Comparison of ENCODE assay signal across 8 cellular contexts in the genomic region with DNA sequence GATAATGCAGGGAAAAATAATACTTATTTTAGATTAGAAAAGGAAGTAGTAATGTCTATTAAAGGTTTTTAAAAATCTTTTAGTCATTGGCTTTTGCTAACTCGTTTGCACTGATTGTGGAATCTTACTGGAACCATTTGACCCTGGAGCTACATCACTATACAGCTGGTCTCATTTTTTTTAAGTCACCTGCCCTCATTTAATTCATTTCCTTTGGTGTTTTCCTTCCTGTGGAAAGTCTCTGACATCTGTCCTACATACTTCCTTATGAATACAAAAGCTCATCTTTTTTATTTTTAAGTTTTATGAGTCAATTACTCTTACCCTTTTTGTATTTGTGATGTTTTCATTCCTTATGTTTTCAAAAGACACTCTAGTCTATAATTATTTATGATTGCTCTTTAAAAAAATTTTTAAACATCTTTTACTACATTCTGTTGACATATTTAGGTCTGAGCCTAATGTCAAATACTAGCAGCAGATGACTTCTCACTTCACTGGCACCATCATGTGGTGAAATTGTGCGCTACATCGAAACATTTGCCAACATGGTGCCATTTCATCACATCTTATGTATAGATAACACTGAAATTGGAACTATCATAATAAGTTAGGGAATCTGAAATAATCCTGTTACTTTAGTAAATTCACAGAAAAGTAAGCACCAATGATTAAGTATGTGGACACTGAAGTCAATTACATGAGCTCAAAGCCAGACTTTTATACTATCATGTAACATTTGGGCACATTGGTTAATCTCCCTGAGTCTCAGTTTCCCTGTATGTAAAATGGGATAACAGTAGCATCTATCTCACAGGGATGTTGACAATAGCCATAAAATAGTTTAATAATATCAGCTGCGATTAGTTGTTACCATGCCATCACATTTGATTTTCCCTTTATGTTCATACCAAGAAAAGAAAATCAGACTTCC. TPM values are rescaled to one million over a fixed set of nuclear protein-coding genes. Genes with fewer than 3 reads are reported as not detected.
DNase-seq lines count a peak whose midpoint lies in the region; ATAC-seq, FAIRE-seq and TF ChIP-seq lines count a peak whose summit lies in the region.

No MANE protein-coding gene starts in this region.

- H2AFZ ChIP-seq in Loucy (ENCODE audit: low read length) (no peak overlapping the region), astrocyte (ENCODE audit: low read depth, low read length) (no peak overlapping the region)

- H3K27me3 Mint-ChIP-seq in T-helper 2 cell treated with Interferon-gamma antibody and Interleukin-4, amounts not matched to agents 5 μg/mL and 100 μg/mL, for 36 hours (ENCODE audit: low read depth), result peaks cover 16% of the 10 kb centered on the region
- H3K27me3 Mint-ChIP-seq in astrocyte (ENCODE audit: low read depth, unreplicated experiment), result no peaks in the 10 kb centered on the region

- peaks cover 16% of the 10 kb centered on the region for H3K9me3 Mint-ChIP-seq in T-helper 2 cell treated with Interferon-gamma antibody and Interleukin-4, amounts not matched to agents 5 μg/mL and 100 μg/mL, for 36 hours
- H3K9me3 Mint-ChIP-seq in astrocyte (ENCODE audit: unreplicated experiment), result no peaks in the 10 kb centered on the region

- H3K27me3 ChIP-seq in Loucy (ENCODE audit: insufficient read depth, low read length, poor library complexity, severe bottlenecking) (no peaks in the 10 kb centered on the region), astrocyte (ENCODE audit: insufficient read depth, low read length) (no peaks in the 10 kb centered on the region)

- peaks cover 4% of the 10 kb centered on the region; the same call in 1 of the 2 replicates for H3K9me3 ChIP-seq in Loucy (ENCODE audit: insufficient read depth, low read depth, low read length)
- no peaks in the 10 kb centered on the region for H3K9me3 ChIP-seq in astrocyte (ENCODE audit: insufficient read depth, low read depth, low read length)

- H3K4me2 ChIP-seq in Loucy (ENCODE audit: low read depth, low read length, poor library complexity, severe bottlenecking), result peak overlapping the region; percentile 17
- H3K4me2 ChIP-seq in astrocyte (ENCODE audit: low read length), result no peak overlapping the region

- no peak overlapping the region for H3K27ac ChIP-seq in astrocyte (ENCODE audit: low read depth, low read length)

- H3K9ac ChIP-seq in Loucy (ENCODE audit: low read depth, low read length, poor library complexity, severe bottlenecking) (no peak overlapping the region), astrocyte (ENCODE audit: low read length) (no peak overlapping the region)

- TF ChIP-seq CTCF in Loucy (conservative IDR thresholded peaks at IDR 0.05; ENCODE audit: low read length), result peak; percentile 95
- TF ChIP-seq CTCF in astrocyte (IDR thresholded peaks at IDR 0.05; ENCODE audit: insufficient read depth, low read depth, low read length), result peak; percentile 96

- H3K27ac Mint-ChIP-seq in T-helper 2 cell treated with Interferon-gamma antibody and Interleukin-4, amounts not matched to agents 5 μg/mL and 100 μg/mL, for 36 hours, result no peak overlapping the region
- no peak overlapping the region for H3K27ac Mint-ChIP-seq in astrocyte (ENCODE audit: unreplicated experiment)

- peak; percentile 60 for FAIRE-seq in astrocyte (lab: Jason Lieb, UNC)

- peaks cover 6% of the 10 kb centered on the region for H3K4me1 ChIP-seq in Loucy (ENCODE audit: insufficient read depth, low read length, poor library complexity, severe bottlenecking)
- H3K4me1 ChIP-seq in astrocyte (ENCODE audit: insufficient read depth, low read length), result no peaks in the 10 kb centered on the region

- H3F3A ChIP-seq in Loucy (ENCODE audit: low read depth), result no peaks in the 10 kb centered on the region

- H3K4me3 Mint-ChIP-seq in T-helper 2 cell treated with Interferon-gamma antibody and Interleukin-4, amounts not matched to agents 5 μg/mL and 100 μg/mL, for 36 hours, result no peak overlapping the region
- no peak overlapping the region for H3K4me3 Mint-ChIP-seq in astrocyte (ENCODE audit: unreplicated experiment)

- H3K36me3 Mint-ChIP-seq in T-helper 2 cell treated with Interferon-gamma antibody and Interleukin-4, amounts not matched to agents 5 μg/mL and 100 μg/mL, for 36 hours (ENCODE audit: low read depth), result no peaks in the 10 kb centered on the region
- no peaks in the 10 kb centered on the region for H3K36me3 Mint-ChIP-seq in astrocyte (ENCODE audit: low read depth, unreplicated experiment)

- DNase-seq in DMS153 treated with DMSO at 0.1 percent for 48 hours (lab: John Stamatoyannopoulos, UW; ENCODE audit: unreplicated experiment) (peak; percentile 42), astrocyte (ENCODE audit: low read depth) (peak; percentile 44), hypothalamus (lab: John Stamatoyannopoulos, UW) (peak in 35 of 51 donors; percentile 0 to 66 (median 18)), 8988T (no peak)
- DNase-seq in T-helper 2 cell treated with Interferon-gamma antibody and Interleukin-4, amounts not matched to agents 5 μg/mL and 100 μg/mL, for 36 hours (ENCODE audit: low spot score), result peak; percentile 35
- peak; percentile 5 to 44 for DNase-seq in stimulated activated CD4-positive, alpha-beta T cell treated with anti-CD3 and anti-CD28 coated beads, Interleukin-15, amount 100 ng/mL, for 1 hour (ENCODE audit: low read depth in 1 of 2, low spot score in 1 of 2)

- no peaks in the 10 kb centered on the region for H3K36me3 ChIP-seq in Loucy (ENCODE audit: insufficient read depth, low read length)
- H3K36me3 ChIP-seq in astrocyte (ENCODE audit: insufficient read depth, low read length), result no peaks in the 10 kb centered on the region

- ATAC-seq in GM21367 (IDR thresholded peaks at IDR 0.05; ENCODE audit: unreplicated experiment), result peak; percentile 70

- H3K4me1 Mint-ChIP-seq in T-helper 2 cell treated with Interferon-gamma antibody and Interleukin-4, amounts not matched to agents 5 μg/mL and 100 μg/mL, for 36 hours (ENCODE audit: low read depth), result peaks cover 2% of the 10 kb centered on the region
- H3K4me1 Mint-ChIP-seq in astrocyte (ENCODE audit: low read depth, unreplicated experiment), result peaks cover 9% of the 10 kb centered on the region

- H3K79me2 ChIP-seq in Loucy (ENCODE audit: insufficient read depth, low read length), result no peaks in the 10 kb centered on the region
- H3K79me2 ChIP-seq in astrocyte (ENCODE audit: insufficient read depth, low read length), result no peaks in the 10 kb centered on the region

- H4K20me1 ChIP-seq in Loucy (ENCODE audit: insufficient read depth, low read length, poor library complexity, severe bottlenecking) (no peaks in the 10 kb centered on the region), astrocyte (ENCODE audit: insufficient read depth, low read length) (no peaks in the 10 kb centered on the region)

- no peak overlapping the region for H3K4me3 ChIP-seq in Loucy (ENCODE audit: low read length, poor library complexity, severe bottlenecking)
- H3K4me3 ChIP-seq in astrocyte (ENCODE audit: insufficient read depth, low read depth, low read length), result no peak overlapping the region

- no peaks in the 10 kb centered on the region for H3K9me2 ChIP-seq in Loucy (replicated peaks; ENCODE audit: low read depth, low read length)

RNA-seq across cellular contexts. Expression of a gene that starts 9.4 kb away (rescaled TPM):
- total RNA-seq in astrocyte, result 8.5 and 10.4 TPM in 2 replicates
